Comparison of ENCODE assay signal across 14 cellular contexts in genomic region chr6:147586044-147586443, GRCh38.
DNase-seq lines count a peak whose midpoint lies in the region; ATAC-seq and TF ChIP-seq lines count a peak whose summit lies in the region.
"Had no signal": no experiment of that assay in that cellular context is flagged by ENCODE, and none has a peak within 500 bp of the region (broad histone marks: within the 10 kb centered on the region; RNA-seq: fewer than 3 reads in every experiment).

No MANE protein-coding gene starts in this region.

- ATAC-seq in Right ventricle myocardium inferior: peak; percentile 60
- ATAC-seq in aorta (ENCODE audit: low FRiP score): peak; percentile 46
- ATAC-seq in GM19455 (IDR thresholded peaks at IDR 0.05; ENCODE audit: unreplicated experiment): no peak
- ATAC-seq: T-helper 17 cell had no signal

- peak overlapping the region; percentile 24 to 59 for H3K27ac ChIP-seq in right atrium auricular region
- H3K27ac ChIP-seq in aorta (ENCODE audit: low read depth in 1 of 2, low read length in 2 of 2): no peak overlapping the region
- H3K27ac ChIP-seq: ascending aorta had no signal

- H3K4me1 ChIP-seq in right atrium auricular region: no peaks in the 10 kb centered on the region
- H3K4me1 ChIP-seq in aorta (ENCODE audit: control insufficient read depth in 1 of 2, insufficient read depth in 2 of 2, low read length in 2 of 2): no peaks in the 10 kb centered on the region

- no peak for TF ChIP-seq CTCF in right atrium auricular region (IDR thresholded peaks at IDR 0.05)

- H3K27me3 ChIP-seq in right atrium auricular region (no peaks in the 10 kb centered on the region), aorta (ENCODE audit: control insufficient read depth in 1 of 2, insufficient read depth in 2 of 2, low read length in 1 of 2) (no peaks in the 10 kb centered on the region)
- H3K27me3 ChIP-seq: ascending aorta had no signal

- 4 to 6% methylated on average over 4 of the region's 4 CpGs for WGBS in aorta, 2 donors

- no peaks in the 10 kb centered on the region for H3K9me3 ChIP-seq in right atrium auricular region
- no peaks in the 10 kb centered on the region for H3K9me3 ChIP-seq in aorta (ENCODE audit: control insufficient read depth, low read length)
- H3K9me3 ChIP-seq: ascending aorta had no signal

- no peaks in the 10 kb centered on the region for H3K36me3 ChIP-seq in right atrium auricular region
- H3K36me3 ChIP-seq in aorta (ENCODE audit: control insufficient read depth in 1 of 2, insufficient read depth in 2 of 2, low read length in 1 of 2): no peaks in the 10 kb centered on the region
- H3K36me3 ChIP-seq: ascending aorta had no signal

- no peak for DNase-seq in Right ventricle myocardium inferior (ENCODE audit: missing footprints)
- no peak for DNase-seq in cardiac septum (ENCODE audit: low spot score)
- DNase-seq in cerebellum (ENCODE audit: low spot score): peak; percentile 20
- DNase-seq in right atrium auricular region (ENCODE audit: low spot score): no peak
- DNase-seq in aorta: no peak
- no peak for DNase-seq in ACHN
- no peak for DNase-seq in islet precursor cell
- DNase-seq: activated CD4-positive, alpha-beta T cell treated with anti-CD3 and anti-CD28 coated beads, Interleukin-2, amount 50 U/mL, for 1 hour; HFFc6; NCI-H510A; nucleus accumbens; T-helper 17 cell had no signal

- intact Hi-C loops in Right ventricle myocardium inferior (cut with DNase I): no loop called here
- intact Hi-C loops in cardiac septum (cut with DNase I): no loop called here
- intact Hi-C loops in aorta (cut with DNase I): no loop called here

- in situ Hi-C loops in ACHN (cut with HindIII; ENCODE audit: low pct_ligation_motif_present, low pct_unique_long_range_greater_than_20kb, low sequenced_read_pairs): no loop called here

- no peak overlapping the region for H3K4me3 ChIP-seq in right atrium auricular region
- no peak overlapping the region for H3K4me3 ChIP-seq in aorta (ENCODE audit: low read length in 2 of 2)
- H3K4me3 ChIP-seq: ascending aorta had no signal

Comparison
In these comparisons a context has a peak if more than half of its experiments do, and no peak if none do; other contexts are left out.
1. H3K27ac ChIP-seq: peak in right atrium auricular region (2 of 2); none in aorta (0 of 2).